1 cellular context compared by ENCODE assay signal in the genomic region with DNA sequence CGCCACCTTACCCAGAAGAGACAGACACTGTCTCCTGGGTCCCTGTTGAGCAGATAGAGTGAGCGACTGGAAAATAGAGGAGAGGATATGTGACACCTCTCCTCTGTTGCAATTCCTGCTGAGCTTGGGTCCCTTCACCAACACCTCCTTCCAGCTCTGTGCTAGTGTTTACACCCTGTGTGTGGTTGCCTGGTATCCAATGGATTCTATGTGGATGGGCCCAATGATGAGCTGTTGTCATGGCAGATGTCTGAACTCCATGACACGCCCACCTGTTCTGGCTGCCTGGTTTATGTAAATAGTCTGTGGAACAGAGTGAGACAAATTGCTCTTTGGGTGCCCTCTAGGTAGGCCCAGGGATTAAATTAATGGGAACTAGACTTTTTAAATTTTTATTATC.
TF ChIP-seq lines count a peak whose summit lies in the region.

No MANE protein-coding gene starts in this region.

TF ChIP-seq in HCT116, 20 proteins besides CTCF, POLR2A, EP300 and RAD21 (continued from another document):
- TF ChIP-seq, protein P1, sequence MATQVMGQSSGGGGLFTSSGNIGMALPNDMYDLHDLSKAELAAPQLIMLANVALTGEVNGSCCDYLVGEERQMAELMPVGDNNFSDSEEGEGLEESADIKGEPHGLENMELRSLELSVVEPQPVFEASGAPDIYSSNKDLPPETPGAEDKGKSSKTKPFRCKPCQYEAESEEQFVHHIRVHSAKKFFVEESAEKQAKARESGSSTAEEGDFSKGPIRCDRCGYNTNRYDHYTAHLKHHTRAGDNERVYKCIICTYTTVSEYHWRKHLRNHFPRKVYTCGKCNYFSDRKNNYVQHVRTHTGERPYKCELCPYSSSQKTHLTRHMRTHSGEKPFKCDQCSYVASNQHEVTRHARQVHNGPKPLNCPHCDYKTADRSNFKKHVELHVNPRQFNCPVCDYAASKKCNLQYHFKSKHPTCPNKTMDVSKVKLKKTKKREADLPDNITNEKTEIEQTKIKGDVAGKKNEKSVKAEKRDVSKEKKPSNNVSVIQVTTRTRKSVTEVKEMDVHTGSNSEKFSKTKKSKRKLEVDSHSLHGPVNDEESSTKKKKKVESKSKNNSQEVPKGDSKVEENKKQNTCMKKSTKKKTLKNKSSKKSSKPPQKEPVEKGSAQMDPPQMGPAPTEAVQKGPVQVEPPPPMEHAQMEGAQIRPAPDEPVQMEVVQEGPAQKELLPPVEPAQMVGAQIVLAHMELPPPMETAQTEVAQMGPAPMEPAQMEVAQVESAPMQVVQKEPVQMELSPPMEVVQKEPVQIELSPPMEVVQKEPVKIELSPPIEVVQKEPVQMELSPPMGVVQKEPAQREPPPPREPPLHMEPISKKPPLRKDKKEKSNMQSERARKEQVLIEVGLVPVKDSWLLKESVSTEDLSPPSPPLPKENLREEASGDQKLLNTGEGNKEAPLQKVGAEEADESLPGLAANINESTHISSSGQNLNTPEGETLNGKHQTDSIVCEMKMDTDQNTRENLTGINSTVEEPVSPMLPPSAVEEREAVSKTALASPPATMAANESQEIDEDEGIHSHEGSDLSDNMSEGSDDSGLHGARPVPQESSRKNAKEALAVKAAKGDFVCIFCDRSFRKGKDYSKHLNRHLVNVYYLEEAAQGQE (IDR thresholded peaks at IDR 0.05; ENCODE audit: low read depth): no peak
- TF ChIP-seq EZH2phosphoT487 (IDR thresholded peaks at IDR 0.05; ENCODE audit: borderline replicate concordance) (no peak), SRF (IDR thresholded peaks at IDR 0.05; ENCODE audit: low read depth) (no peak), CBX3 (IDR thresholded peaks at IDR 0.05; ENCODE audit: low read depth) (no peak)
- TF ChIP-seq, protein P2, sequence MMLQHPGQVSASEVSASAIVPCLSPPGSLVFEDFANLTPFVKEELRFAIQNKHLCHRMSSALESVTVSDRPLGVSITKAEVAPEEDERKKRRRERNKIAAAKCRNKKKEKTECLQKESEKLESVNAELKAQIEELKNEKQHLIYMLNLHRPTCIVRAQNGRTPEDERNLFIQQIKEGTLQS (IDR thresholded peaks at IDR 0.05): no peak
- TF ChIP-seq, protein P3, sequence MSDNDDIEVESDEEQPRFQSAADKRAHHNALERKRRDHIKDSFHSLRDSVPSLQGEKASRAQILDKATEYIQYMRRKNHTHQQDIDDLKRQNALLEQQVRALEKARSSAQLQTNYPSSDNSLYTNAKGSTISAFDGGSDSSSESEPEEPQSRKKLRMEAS (IDR thresholded peaks at IDR 0.05): no peak
TF ChIP-seq in HCT116: peak in this region for 0.
